In genomic region chr16:86756882-86757703, GRCh38 we compare ENCODE assay signal across 23 cellular contexts.
"Had no signal": no experiment of that assay in that cellular context is flagged by ENCODE, and none has a peak within 500 bp of the region (broad histone marks: within the 10 kb centered on the region; RNA-seq: fewer than 3 reads in every experiment).

No MANE protein-coding gene starts in this region.

- H3K4me1 ChIP-seq: colonic mucosa had no signal

- H3K9me3 Mint-ChIP-seq: activated CD4-positive, alpha-beta memory T cell treated with anti-CD3 and anti-CD28 coated beads, Interleukin-2, amount 10 ng/mL, durations not matched to agents 7 days and 5 days; activated naive CD8-positive, alpha-beta T cell treated with anti-CD3 and anti-CD28 coated beads for 36 hours; immature natural killer cell; naive thymus-derived CD8-positive, alpha-beta T cell; T-cell had no signal

- H3K4me3 ChIP-seq: colonic mucosa, esophagus muscularis mucosa, gastroesophageal sphincter, heart right ventricle, right atrium auricular region, stomach had no signal

- ATAC-seq: activated CD8-positive, alpha-beta memory T cell treated with anti-CD3 and anti-CD28 coated beads, Interleukin-2, amount 10 ng/mL, durations not matched to agents 7 days and 5 days; gastroesophageal sphincter; heart right ventricle; left ventricle myocardium superior; naive thymus-derived CD8-positive, alpha-beta T cell; T-cell had no signal

- H3K36me3 Mint-ChIP-seq: activated CD8-positive, alpha-beta memory T cell treated with anti-CD3 and anti-CD28 coated beads, Interleukin-2, amount 10 ng/mL, durations not matched to agents 7 days and 5 days; activated naive CD8-positive, alpha-beta T cell treated with anti-CD3 and anti-CD28 coated beads for 36 hours; brain; immature natural killer cell; naive thymus-derived CD8-positive, alpha-beta T cell; T-cell had no signal

- H3K36me3 ChIP-seq: colonic mucosa, esophagus muscularis mucosa, gastroesophageal sphincter, heart right ventricle, right atrium auricular region, stomach had no signal

- H3K27ac Mint-ChIP-seq: activated CD4-positive, alpha-beta memory T cell treated with anti-CD3 and anti-CD28 coated beads, Interleukin-2, amount 10 ng/mL, durations not matched to agents 7 days and 5 days; activated CD8-positive, alpha-beta memory T cell treated with anti-CD3 and anti-CD28 coated beads, Interleukin-2, amount 10 ng/mL, durations not matched to agents 7 days and 5 days; activated naive CD8-positive, alpha-beta T cell treated with anti-CD3 and anti-CD28 coated beads for 36 hours; naive thymus-derived CD8-positive, alpha-beta T cell; T-cell had no signal

- H3K4me1 Mint-ChIP-seq: activated CD4-positive, alpha-beta memory T cell treated with anti-CD3 and anti-CD28 coated beads, Interleukin-2, amount 10 ng/mL, durations not matched to agents 7 days and 5 days; T-cell had no signal

- FAIRE-seq: endometrium had no signal

- H3K27me3 ChIP-seq: colonic mucosa, right atrium auricular region had no signal

- H3K9me3 ChIP-seq: colonic mucosa, esophagus muscularis mucosa, gastroesophageal sphincter, heart right ventricle, right atrium auricular region, stomach had no signal

- H3K4me3 Mint-ChIP-seq: activated CD4-positive, alpha-beta memory T cell treated with anti-CD3 and anti-CD28 coated beads, Interleukin-2, amount 10 ng/mL, durations not matched to agents 7 days and 5 days; activated CD8-positive, alpha-beta memory T cell treated with anti-CD3 and anti-CD28 coated beads, Interleukin-2, amount 10 ng/mL, durations not matched to agents 7 days and 5 days; activated naive CD8-positive, alpha-beta T cell treated with anti-CD3 and anti-CD28 coated beads for 36 hours; naive thymus-derived CD8-positive, alpha-beta T cell; T-cell had no signal

- H3K27ac ChIP-seq: colonic mucosa, esophagus muscularis mucosa, gastroesophageal sphincter, right atrium auricular region, stomach had no signal

- DNase-seq: activated CD4-positive, alpha-beta memory T cell treated with anti-CD3 and anti-CD28 coated beads, Interleukin-2, amount 10 ng/mL, durations not matched to agents 7 days and 5 days; activated CD4-positive, alpha-beta T cell treated with anti-CD3 and anti-CD28 coated beads for 48 hours; activated CD4-positive, CD25-positive, alpha-beta regulatory T cell; activated CD8-positive, alpha-beta memory T cell treated with anti-CD3 and anti-CD28 coated beads, Interleukin-2, amount 10 ng/mL, durations not matched to agents 7 days and 5 days; activated naive CD8-positive, alpha-beta T cell treated with anti-CD3 and anti-CD28 coated beads for 36 hours; amniotic stem cell; central memory CD4-positive, alpha-beta T cell; colonic mucosa; heart right ventricle; immature natural killer cell; left ventricle myocardium superior; naive thymus-derived CD8-positive, alpha-beta T cell; occipital lobe; stimulated activated CD4-positive, alpha-beta T cell treated with anti-CD3 and anti-CD28 coated beads, Interleukin-15, amount 100 ng/mL, for 24 hours; stimulated activated CD4-positive, alpha-beta T cell treated with anti-CD3 and anti-CD28 coated beads, Interleukin-4, amount 100 ng/mL, for 1 hour; stomach; T-cell; trophoblast cell had no signal
